ENCODE assay signal across 21 cellular contexts in genomic region chr13:93180376-93180966, GRCh38. TPM values are rescaled to one million over a fixed set of nuclear protein-coding genes. Genes with fewer than 3 reads are reported as not detected.
DNase-seq lines count a peak whose midpoint lies in the region; TF ChIP-seq lines count a peak whose summit lies in the region.
"Had no signal": no experiment of that assay in that cellular context is flagged by ENCODE, and none has a peak within 500 bp of the region (broad histone marks: within the 10 kb centered on the region; RNA-seq: fewer than 3 reads in every experiment).

No MANE protein-coding gene starts in this region.

- POLR2A ChIA-PET in BJ (lab: Charles Lee) = no interaction called here

- intact Hi-C loops in mammary epithelial cell (cut with micrococcal nuclease) = no loop called here

- dilution Hi-C loops in mammary epithelial cell (cut with HindIII; ENCODE audit: low sequenced_read_pairs) = no loop called here

- WGBS in mammary epithelial cell (ENCODE audit: low coverage, missing lambda C conversion rate) = 37% methylated on average over 2 of the region's 2 CpGs

- in situ Hi-C loops in mammary epithelial cell (cut with MboI; ENCODE audit: low sequenced_read_pairs in 2 of 2) = no loop called here

- H3K9ac ChIP-seq in mammary epithelial cell (ENCODE audit: insufficient read depth, low read length) = no peak overlapping the region

- DNase-seq in BJ (ENCODE audit: low read depth) (peak; percentile 37), LHCN-M2 (ENCODE audit: low read depth) (peak; percentile 79), mammary epithelial cell (peak; percentile 2), myocyte (ENCODE audit: low read depth) (peak; percentile 13), activated gamma-delta T cell treated with Interleukin-2 at 50 U/mL for 16 hours (no peak), UCSD-AML1 (lab: John Stamatoyannopoulos, UW; ENCODE audit: unreplicated experiment) (no peak), H7 (no peak), D341Med (ENCODE audit: low spot score) (no peak)
- DNase-seq: activated CD4-positive, alpha-beta T cell treated with anti-CD3 and anti-CD28 coated beads, Interleukin-2, amount 50 U/mL, for 1 hour; activated CD8-positive, alpha-beta memory T cell treated with anti-CD3 and anti-CD28 coated beads, Interleukin-2, amount 50 U/mL, for 48 hours; CD8-positive, alpha-beta memory T cell; DMS79 treated with DMSO at 0.1 percent for 48 hours; left colon; NCI-H1417 treated with DMSO at 0.1 percent for 48 hours; NCI-H526; nephron progenitor cell; SIG-M5; stimulated activated naive CD4-positive, alpha-beta T cell treated with Interleukin-2 at 50 U/mL for 16 hours had no signal

- BruUV-seq in mammary epithelial cell (replicated peaks; lab: Mats Ljungman, UMichigan) = no TSS peak

- no peak overlapping the region for H3K27ac ChIP-seq in mammary epithelial cell (ENCODE audit: insufficient read depth, low read depth, low read length)
- H3K27ac ChIP-seq: epithelial cell of prostate, prostate gland, VCaP had no signal

- peak overlapping the region; percentile 50 for H2AFZ ChIP-seq in mammary epithelial cell (ENCODE audit: low read depth, low read length)

- H3K79me2 ChIP-seq in mammary epithelial cell (ENCODE audit: insufficient read depth, low read length) = no peaks in the 10 kb centered on the region

- no peaks in the 10 kb centered on the region for H3K27me3 ChIP-seq in BJ (ENCODE audit: control insufficient read depth, insufficient read depth, low read length)
- no peaks in the 10 kb centered on the region for H3K27me3 ChIP-seq in mammary epithelial cell (ENCODE audit: insufficient read depth, low read length)
- no peaks in the 10 kb centered on the region for H3K27me3 ChIP-seq in H7 (ENCODE audit: control insufficient read depth, insufficient read depth, low read length)

- H3K36me3 ChIP-seq in BJ (ENCODE audit: control insufficient read depth, insufficient read depth, low read length) (no peaks in the 10 kb centered on the region), mammary epithelial cell (ENCODE audit: insufficient read depth, low read length) (no peaks in the 10 kb centered on the region), H7 (replicated peaks; ENCODE audit: control insufficient read depth, insufficient read depth, low read length) (no peaks in the 10 kb centered on the region)
- H3K36me3 ChIP-seq: prostate gland had no signal

- no peaks in the 10 kb centered on the region for H3K4me1 ChIP-seq in mammary epithelial cell (ENCODE audit: insufficient read depth, low read length)
- H3K4me1 ChIP-seq: prostate gland had no signal

- CTCF ChIA-PET in BJ (lab: Yijun Ruan, JAX) (interaction anchor here (0.6 kb wide), 1 partner anchor 88 kb away, joined by 3 read pairs; no protein-coding TSS in a partner anchor), mammary epithelial cell (lab: Charles Lee; ENCODE audit: low non-redundant PET) (no interaction called here)

- H3K9me3 ChIP-seq in mammary epithelial cell (replicated peaks; ENCODE audit: insufficient read depth, low read length) = no peaks in the 10 kb centered on the region
- H3K9me3 ChIP-seq: prostate gland had no signal

- H4K20me1 ChIP-seq in mammary epithelial cell (ENCODE audit: insufficient read depth, low read length) = no peaks in the 10 kb centered on the region

- TF ChIP-seq CTCF in BJ (IDR thresholded peaks at IDR 0.05; ENCODE audit: insufficient read depth, low read depth, low read length) (no peak), mammary epithelial cell (conservative IDR thresholded peaks at IDR 0.05 in 1 of 2, IDR thresholded peaks at IDR 0.05 in 1 of 2; ENCODE audit: extremely low read depth in 1 of 2, insufficient read depth in 1 of 2, low read depth in 1 of 2, low read length in 2 of 2) (no peak)

- H3K4me3 ChIP-seq in BJ (ENCODE audit: low read depth, low read length) = no peak overlapping the region
- no peak overlapping the region for H3K4me3 ChIP-seq in mammary epithelial cell (replicated peaks in 1 of 3; ENCODE audit: insufficient read depth in 1 of 3, low read depth in 2 of 3, low read length in 3 of 3)
- no peak overlapping the region for H3K4me3 ChIP-seq in H7 (ENCODE audit: insufficient read depth, low read depth, low read length)
- H3K4me3 ChIP-seq: prostate gland had no signal

- H3K4me2 ChIP-seq in mammary epithelial cell (ENCODE audit: insufficient read depth, low read depth, low read length) = no peak overlapping the region

RNA-seq across cellular contexts. Expression of gene GPC6, which starts 46.1 kb away (rescaled TPM):
- 19.7 and 23.0 TPM in 2 replicates for polyA plus RNA-seq in BJ (2011; rRNA removed)
- 23.6 and 27.9 TPM in 2 replicates for polyA minus RNA-seq in BJ (2011; rRNA and poly(A)+ RNA removed)
- 13.0 and 17.0 TPM in 2 replicates for total RNA-seq in LHCN-M2 (2014; rRNA removed)
- 3.2 TPM for polyA plus RNA-seq in LHCN-M2 (2012)
- 10 to 100 TPM in 1 of 2 donors, 1 to 10 TPM in 1; 3.0 to 31.2 TPM for total RNA-seq in mammary epithelial cell
- 3.4 TPM for polyA plus RNA-seq in mammary epithelial cell
- polyA minus RNA-seq in mammary epithelial cell = 0.83 TPM
- total RNA-seq in myocyte = 20.0 and 20.1 TPM in 2 replicates
- 10.0 TPM for polyA plus RNA-seq in myocyte (2012)
- total RNA-seq in H7 (2014; rRNA removed; shearing (Covaris generic)) = 63.7 and 77.2 TPM in 2 replicates
- total RNA-seq: CD8-positive, alpha-beta memory T cell had no signal
- polyA plus RNA-seq: CD8-positive, alpha-beta memory T cell had no signal

Comparison
In these comparisons a context has a peak if more than half of its experiments do, and no peak if none do; other contexts are left out.
1. DNase-seq: peak in BJ (single experiment), LHCN-M2 (single experiment), mammary epithelial cell (single experiment) and myocyte (single experiment); none in activated gamma-delta T cell treated with Interleukin-2 at 50 U/mL for 16 hours (single experiment), UCSD-AML1 (single experiment), H7 (single experiment) and D341Med (single experiment).